10 cellular contexts compared by ENCODE assay signal in the genomic region with DNA sequence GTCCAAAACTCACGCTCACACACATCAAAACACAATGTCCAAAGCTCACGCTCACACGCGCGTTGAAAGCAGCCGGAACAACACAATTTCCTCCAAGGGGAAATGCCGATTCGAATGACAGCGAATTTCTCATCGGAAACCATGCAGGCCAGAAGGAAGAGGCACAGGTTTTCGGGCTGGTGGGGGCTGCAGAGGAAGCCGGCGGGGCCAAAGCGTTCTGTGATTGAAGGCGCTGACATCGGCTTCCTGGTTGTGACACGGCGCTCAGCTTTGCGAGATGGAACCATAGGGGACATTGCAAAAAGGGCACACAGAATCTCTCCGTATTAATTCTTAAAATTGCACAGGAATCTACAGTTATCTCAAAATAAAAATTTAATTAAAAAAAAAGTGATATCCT.
DNase-seq lines count a peak whose midpoint lies in the region; ATAC-seq, FAIRE-seq and TF ChIP-seq lines count a peak whose summit lies in the region.
"Had no signal": no experiment of that assay in that cellular context is flagged by ENCODE, and none has a peak within 500 bp of the region (broad histone marks: within the 10 kb centered on the region; RNA-seq: fewer than 3 reads in every experiment).

No MANE protein-coding gene starts in this region.

- H3K9me3 Mint-ChIP-seq in activated CD8-positive, alpha-beta T cell treated with anti-CD3 and anti-CD28 coated beads, Interleukin-2, amount 10 ng/mL, durations not matched to agents 7 days and 5 days (ENCODE audit: insufficient read depth), result no peaks in the 10 kb centered on the region
- no peaks in the 10 kb centered on the region for H3K9me3 Mint-ChIP-seq in activated naive CD8-positive, alpha-beta T cell treated with anti-CD3 and anti-CD28 coated beads, Interleukin-2, amount 50 U/mL, for 24 hours

- CTCF ChIA-PET in activated CD8-positive, alpha-beta T cell treated with anti-CD3 and anti-CD28 coated beads, Interleukin-2, amount 10 ng/mL, durations not matched to agents 7 days and 5 days (lab: Charles Lee), result interaction anchor here (1.2 to 2.3 kb wide), 4 partner anchors 11 to 435 kb away, joined by 3 to 10 read pairs (median 4); no protein-coding TSS in a partner anchor

- H3K4me2 ChIP-seq in DND-41 (ENCODE audit: insufficient read depth, low read length), result no peak overlapping the region

- H3K4me1 Mint-ChIP-seq in activated CD8-positive, alpha-beta T cell treated with anti-CD3 and anti-CD28 coated beads, Interleukin-2, amount 10 ng/mL, durations not matched to agents 7 days and 5 days (ENCODE audit: low read depth), result peaks cover 16% of the 10 kb centered on the region
- H3K4me1 Mint-ChIP-seq in activated naive CD8-positive, alpha-beta T cell treated with anti-CD3 and anti-CD28 coated beads, Interleukin-2, amount 50 U/mL, for 24 hours, result peaks cover 12% of the 10 kb centered on the region

- POLR2A ChIA-PET in activated CD8-positive, alpha-beta T cell treated with anti-CD3 and anti-CD28 coated beads, Interleukin-2, amount 10 ng/mL, durations not matched to agents 7 days and 5 days (lab: Charles Lee), result interaction anchor here (0.7 to 2.9 kb wide), 6 partner anchors 9 to 267 kb away, joined by 3 to 22 read pairs (median 5); no protein-coding TSS in a partner anchor

- no peak for DNase-seq in DND-41
- peak; percentile 88 for DNase-seq in activated CD8-positive, alpha-beta T cell treated with anti-CD3 and anti-CD28 coated beads, Interleukin-2, amount 10 ng/mL, durations not matched to agents 7 days and 5 days
- DNase-seq in activated naive CD8-positive, alpha-beta T cell treated with anti-CD3 and anti-CD28 coated beads, Interleukin-2, amount 50 U/mL, for 24 hours, result peak; percentile 67
- peak; percentile 34 to 38 for DNase-seq in stimulated activated CD4-positive, alpha-beta T cell treated with anti-CD3 and anti-CD28 coated beads, Interleukin-2, amount 100 ng/mL, for 48 hours
- DNase-seq in head of caudate nucleus, result no peak
- DNase-seq in NCI-H82 (lab: John Stamatoyannopoulos, UW), result no peak
- no peak for DNase-seq in GM12892 (ENCODE audit: insufficient read length)
- DNase-seq: RPMI8226 had no signal

- no peaks in the 10 kb centered on the region for H3K27me3 ChIP-seq in DND-41 (ENCODE audit: insufficient read depth, low read length, poor library complexity)

- H3K4me3 ChIP-seq in DND-41 (ENCODE audit: low read depth in 1 of 2, low read length in 2 of 2), result no peak overlapping the region

- H3K36me3 ChIP-seq in DND-41 (ENCODE audit: insufficient read depth, low read length), result no peaks in the 10 kb centered on the region

- H3K4me3 Mint-ChIP-seq in activated CD8-positive, alpha-beta T cell treated with anti-CD3 and anti-CD28 coated beads, Interleukin-2, amount 10 ng/mL, durations not matched to agents 7 days and 5 days, result no peak overlapping the region
- H3K4me3 Mint-ChIP-seq in activated naive CD8-positive, alpha-beta T cell treated with anti-CD3 and anti-CD28 coated beads, Interleukin-2, amount 50 U/mL, for 24 hours, result no peak overlapping the region

- TF ChIP-seq CTCF in DND-41 (IDR thresholded peaks at IDR 0.05; ENCODE audit: borderline replicate concordance, extremely low read depth, low read length, poor library complexity, severe bottlenecking), result no peak

- H3K9ac ChIP-seq in DND-41 (ENCODE audit: low read depth, low read length), result no peak overlapping the region

- no peak overlapping the region for H3K27ac ChIP-seq in DND-41 (ENCODE audit: low read length)

- no peak for TF ChIP-seq POLR2A in GM12892 (IDR thresholded peaks at IDR 0.05; ENCODE audit: low read depth, low read length)

- peaks cover 5% of the 10 kb centered on the region for H3K36me3 Mint-ChIP-seq in activated CD8-positive, alpha-beta T cell treated with anti-CD3 and anti-CD28 coated beads, Interleukin-2, amount 10 ng/mL, durations not matched to agents 7 days and 5 days (ENCODE audit: low read depth)
- peaks cover 7% of the 10 kb centered on the region for H3K36me3 Mint-ChIP-seq in activated naive CD8-positive, alpha-beta T cell treated with anti-CD3 and anti-CD28 coated beads, Interleukin-2, amount 50 U/mL, for 24 hours (ENCODE audit: low read depth)

- H3K9me3 ChIP-seq in DND-41 (ENCODE audit: insufficient read depth, low read length, severe bottlenecking), result no peaks in the 10 kb centered on the region

- H4K20me1 ChIP-seq in DND-41 (ENCODE audit: insufficient read depth, low read length), result no peaks in the 10 kb centered on the region

- no peaks in the 10 kb centered on the region for H3K27me3 Mint-ChIP-seq in activated CD8-positive, alpha-beta T cell treated with anti-CD3 and anti-CD28 coated beads, Interleukin-2, amount 10 ng/mL, durations not matched to agents 7 days and 5 days (ENCODE audit: low read depth)
- no peaks in the 10 kb centered on the region for H3K27me3 Mint-ChIP-seq in activated naive CD8-positive, alpha-beta T cell treated with anti-CD3 and anti-CD28 coated beads, Interleukin-2, amount 50 U/mL, for 24 hours

- H2AFZ ChIP-seq in DND-41 (ENCODE audit: low read depth, low read length), result no peak overlapping the region

- H3K79me2 ChIP-seq in DND-41 (ENCODE audit: insufficient read depth, low read length), result no peaks in the 10 kb centered on the region

- FAIRE-seq in GM12892 (lab: Jason Lieb, UNC), result no peak
- FAIRE-seq: GM19239 had no signal

- intact Hi-C loops in head of caudate nucleus (cut with DNase I), result no loop called here

- no peaks in the 10 kb centered on the region for H3K4me1 ChIP-seq in DND-41 (ENCODE audit: insufficient read depth, low read length)

- ATAC-seq in DND-41 (ENCODE audit: insufficient read depth, low read depth) (0 out of 3 replicates have a peak, but pooled peaks have one; percentile 22), GM21423 (IDR thresholded peaks at IDR 0.05; ENCODE audit: unreplicated experiment) (no peak)
- peak; percentile 82 for ATAC-seq in activated CD8-positive, alpha-beta T cell treated with anti-CD3 and anti-CD28 coated beads, Interleukin-2, amount 10 ng/mL, durations not matched to agents 7 days and 5 days
- peak; percentile 40 for ATAC-seq in activated naive CD8-positive, alpha-beta T cell treated with anti-CD3 and anti-CD28 coated beads, Interleukin-2, amount 50 U/mL, for 24 hours

- H3K27ac Mint-ChIP-seq in activated CD8-positive, alpha-beta T cell treated with anti-CD3 and anti-CD28 coated beads, Interleukin-2, amount 10 ng/mL, durations not matched to agents 7 days and 5 days, result no peak overlapping the region
- H3K27ac Mint-ChIP-seq in activated naive CD8-positive, alpha-beta T cell treated with anti-CD3 and anti-CD28 coated beads, Interleukin-2, amount 50 U/mL, for 24 hours, result no peak overlapping the region

Comparison
In these comparisons a context has a peak if more than half of its experiments do, and no peak if none do; other contexts are left out.
1. DNase-seq: peak in activated CD8-positive, alpha-beta T cell treated with anti-CD3 and anti-CD28 coated beads, Interleukin-2, amount 10 ng/mL, durations not matched to agents 7 days and 5 days (single experiment), activated naive CD8-positive, alpha-beta T cell treated with anti-CD3 and anti-CD28 coated beads, Interleukin-2, amount 50 U/mL, for 24 hours (single experiment) and stimulated activated CD4-positive, alpha-beta T cell treated with anti-CD3 and anti-CD28 coated beads, Interleukin-2, amount 100 ng/mL, for 48 hours (2 of 2); none in DND-41 (single experiment), head of caudate nucleus (0 of 42), NCI-H82 (single experiment) and GM12892 (single experiment).